In the genomic region with DNA sequence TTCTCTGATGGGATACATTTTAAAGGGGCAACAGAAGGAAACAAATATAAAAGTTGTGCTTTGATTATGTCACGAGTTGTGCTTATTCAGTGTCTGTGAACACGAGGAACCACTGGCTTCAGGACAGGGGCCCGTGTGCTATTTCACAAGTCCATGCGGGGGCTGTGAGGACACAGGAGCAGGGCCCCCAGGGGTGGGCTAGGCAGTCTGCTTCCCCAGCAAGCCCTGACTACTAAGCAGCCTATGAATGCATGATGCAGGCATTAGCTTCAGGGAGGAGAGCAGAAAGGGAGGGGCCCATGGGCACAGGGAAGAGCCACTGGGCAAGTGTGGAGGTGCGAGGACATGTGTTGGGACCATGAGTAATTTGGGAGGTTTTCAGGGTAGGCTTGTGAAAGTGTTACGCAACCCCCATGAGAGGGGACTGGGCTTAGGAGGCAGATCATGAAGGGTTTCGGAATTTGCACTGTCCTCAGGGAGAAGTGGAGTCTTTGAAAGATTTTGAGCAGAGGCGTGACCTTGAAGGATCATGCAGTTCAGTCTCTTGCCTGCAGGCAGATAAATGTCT, we compare ENCODE assay signal across 24 cellular contexts.
"Had no signal": no experiment of that assay in that cellular context is flagged by ENCODE, and none has a peak within 500 bp of the region (broad histone marks: within the 10 kb centered on the region; RNA-seq: fewer than 3 reads in every experiment).

No MANE protein-coding gene starts in this region.

- H3K36me3 ChIP-seq: breast epithelium, colonic mucosa, heart left ventricle, right atrium auricular region, upper lobe of right lung, WERI-Rb-1 had no signal

- H3K27me3 ChIP-seq: breast epithelium, colonic mucosa, dorsolateral prefrontal cortex, heart left ventricle, right atrium auricular region, upper lobe of right lung had no signal

- DNase-seq: activated CD4-positive, alpha-beta memory T cell treated with anti-CD3 and anti-CD28 coated beads for 36 hours; activated CD4-positive, alpha-beta T cell treated with anti-CD3 and anti-CD28 coated beads for 1 hour; activated naive CD4-positive, alpha-beta T cell treated with Interleukin-2 at 50 U/mL for 16 hours; activated naive CD8-positive, alpha-beta T cell treated with anti-CD3 and anti-CD28 coated beads, Interleukin-2, amount 10 ng/mL, durations not matched to agents 7 days and 5 days; activated T-cell treated with anti-CD3 and anti-CD28 coated beads, Interleukin-2, amount 50 U/mL, for 48 hours; amniotic stem cell; colonic mucosa; dorsolateral prefrontal cortex; effector memory CD8-positive, alpha-beta T cell; heart left ventricle; mesenchymal stem cell; mucosa of descending colon; psoas muscle; stimulated activated CD4-positive, alpha-beta T cell treated with anti-CD3 and anti-CD28 coated beads, Interleukin-12 subunit alpha, Interleukin-12 subunit beta, amount 100 ng/mL, for 4 hours; stimulated activated CD4-positive, alpha-beta T cell treated with anti-CD3 and anti-CD28 coated beads, Interleukin-4, amount 100 ng/mL, for 4 hours; stimulated activated naive CD8-positive, alpha-beta T cell treated with anti-CD3 and anti-CD28 coated beads, Interleukin-15, Interleukin-2, amounts not matched to agents 100 U/mL and 50 U/mL, for 24 hours; T-cell; upper lobe of right lung; WERI-Rb-1 had no signal

- H3K4me3 ChIP-seq: breast epithelium, colonic mucosa, dorsolateral prefrontal cortex, heart left ventricle, mucosa of descending colon, psoas muscle, right atrium auricular region, upper lobe of right lung had no signal

- ATAC-seq: effector memory CD8-positive, alpha-beta T cell; heart left ventricle; mucosa of descending colon; psoas muscle; stimulated activated naive CD8-positive, alpha-beta T cell treated with anti-CD3 and anti-CD28 coated beads, Interleukin-15, Interleukin-2, amounts not matched to agents 100 U/mL and 50 U/mL, for 24 hours; upper lobe of right lung had no signal

- H3K36me3 Mint-ChIP-seq: activated CD4-positive, alpha-beta memory T cell treated with anti-CD3 and anti-CD28 coated beads for 36 hours; activated naive CD8-positive, alpha-beta T cell treated with anti-CD3 and anti-CD28 coated beads, Interleukin-2, amount 10 ng/mL, durations not matched to agents 7 days and 5 days; T-cell had no signal

- H3K9me3 ChIP-seq: breast epithelium, colonic mucosa, heart left ventricle, psoas muscle, right atrium auricular region, upper lobe of right lung had no signal

- H3K4me1 Mint-ChIP-seq: activated naive CD8-positive, alpha-beta T cell treated with anti-CD3 and anti-CD28 coated beads, Interleukin-2, amount 10 ng/mL, durations not matched to agents 7 days and 5 days; T-cell had no signal

- H3K4me1 ChIP-seq: breast epithelium, colonic mucosa, heart left ventricle, psoas muscle, right atrium auricular region, upper lobe of right lung had no signal

- H3K27me3 Mint-ChIP-seq: activated CD4-positive, alpha-beta memory T cell treated with anti-CD3 and anti-CD28 coated beads for 36 hours; activated naive CD8-positive, alpha-beta T cell treated with anti-CD3 and anti-CD28 coated beads, Interleukin-2, amount 10 ng/mL, durations not matched to agents 7 days and 5 days; effector memory CD8-positive, alpha-beta T cell; T-cell had no signal

- H3K27ac Mint-ChIP-seq: activated CD4-positive, alpha-beta memory T cell treated with anti-CD3 and anti-CD28 coated beads for 36 hours; activated naive CD8-positive, alpha-beta T cell treated with anti-CD3 and anti-CD28 coated beads, Interleukin-2, amount 10 ng/mL, durations not matched to agents 7 days and 5 days; effector memory CD8-positive, alpha-beta T cell; T-cell; T-helper 2 cell treated with Interferon-gamma antibody and Interleukin-4, amounts not matched to agents 5 μg/mL and 100 μg/mL, for 36 hours had no signal

- H3K4me3 Mint-ChIP-seq: activated CD4-positive, alpha-beta memory T cell treated with anti-CD3 and anti-CD28 coated beads for 36 hours; activated naive CD8-positive, alpha-beta T cell treated with anti-CD3 and anti-CD28 coated beads, Interleukin-2, amount 10 ng/mL, durations not matched to agents 7 days and 5 days; effector memory CD8-positive, alpha-beta T cell; T-cell; T-helper 2 cell treated with Interferon-gamma antibody and Interleukin-4, amounts not matched to agents 5 μg/mL and 100 μg/mL, for 36 hours had no signal

- H3K27ac ChIP-seq: breast epithelium, colonic mucosa, dorsolateral prefrontal cortex, heart left ventricle, psoas muscle, right atrium auricular region, upper lobe of right lung, WERI-Rb-1 had no signal

- FAIRE-seq: islet of Langerhans, TTC549 had no signal
